Comparison of ENCODE assay signal across 20 cellular contexts in the genomic region with DNA sequence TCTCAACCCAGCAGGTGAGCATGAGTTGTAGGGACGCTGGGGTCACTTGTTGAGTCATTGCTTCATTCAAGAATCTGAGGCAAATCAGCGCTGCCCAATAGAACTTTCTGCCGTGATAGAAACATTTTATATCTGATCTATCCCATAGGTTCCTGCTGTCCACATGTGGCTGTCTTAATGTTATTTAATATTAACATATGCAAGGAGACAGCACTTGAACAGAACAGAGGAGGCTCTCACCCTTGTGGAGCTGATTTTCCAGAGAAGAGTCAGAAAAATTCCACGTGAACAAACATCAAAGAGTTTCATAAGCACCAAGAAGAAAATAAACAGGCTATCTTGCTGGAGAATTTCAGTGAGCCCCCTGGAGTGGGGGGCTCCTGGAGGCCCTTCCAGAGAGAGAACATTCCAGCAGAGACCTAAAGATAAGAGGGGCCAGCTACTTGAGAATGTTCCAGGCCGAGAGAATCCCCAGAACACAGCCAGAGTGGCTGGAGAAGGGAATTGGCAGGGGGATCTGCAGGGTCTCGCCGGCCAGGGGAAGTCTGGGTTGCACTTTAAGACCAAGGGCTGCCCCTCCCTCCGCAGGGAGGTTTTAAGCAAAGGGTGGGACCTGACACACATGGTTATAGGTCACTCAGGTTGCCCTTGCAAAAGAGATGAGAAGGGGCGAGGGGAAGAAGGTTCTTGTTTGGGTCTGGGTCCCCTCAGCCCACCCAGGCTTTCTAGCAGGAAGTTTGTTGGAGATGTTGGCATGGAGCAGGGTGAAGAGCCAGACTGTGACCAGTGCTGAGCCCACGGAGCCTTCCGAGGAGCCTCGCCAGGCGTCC.
DNase-seq lines count a peak whose midpoint lies in the region; ATAC-seq and TF ChIP-seq lines count a peak whose summit lies in the region.
"Had no signal": no experiment of that assay in that cellular context is flagged by ENCODE, and none has a peak within 500 bp of the region (broad histone marks: within the 10 kb centered on the region; RNA-seq: fewer than 3 reads in every experiment).

No MANE protein-coding gene starts in this region.

- no peaks in the 10 kb centered on the region for H3K27me3 Mint-ChIP-seq in stimulated activated memory B cell treated with anti-CD40 and anti-IgM and Interleukin-4, amounts not matched to agents 10 μg/mL and 1 μg/mL and 100 μg/mL, for 72 hours

- H3K4me3 ChIP-seq in astrocyte of the spinal cord (ENCODE audit: low read depth, low read length) (no peak overlapping the region), mesendoderm (ENCODE audit: low read length) (no peak overlapping the region), trophoblast cell (ENCODE audit: low read depth, low read length) (no peak overlapping the region)
- H3K4me3 ChIP-seq: GM23338 had no signal

- H4K91ac ChIP-seq in trophoblast cell (ENCODE audit: low read depth, low read length), result peak overlapping the region; percentile 99

- no peak overlapping the region for H2AFZ ChIP-seq in trophoblast cell (ENCODE audit: insufficient read depth, low read length, poor library complexity)
- H2AFZ ChIP-seq: GM23338 had no signal

- H3K36me3 Mint-ChIP-seq in stimulated activated memory B cell treated with anti-CD40 and anti-IgM and Interleukin-4, amounts not matched to agents 10 μg/mL and 1 μg/mL and 100 μg/mL, for 72 hours, result no peaks in the 10 kb centered on the region
- H3K36me3 Mint-ChIP-seq: CD14-positive monocyte had no signal

- H2BK5ac ChIP-seq in mesendoderm (ENCODE audit: low read length) (no peak overlapping the region), trophoblast cell (ENCODE audit: low read depth, low read length, poor library complexity) (peak overlapping the region; percentile 80)

- H3K9me3 Mint-ChIP-seq in stimulated activated memory B cell treated with anti-CD40 and anti-IgM and Interleukin-4, amounts not matched to agents 10 μg/mL and 1 μg/mL and 100 μg/mL, for 72 hours, result no peaks in the 10 kb centered on the region

- H3K4ac ChIP-seq in mesendoderm (ENCODE audit: low read depth, low read length), result no peak overlapping the region
- no peak overlapping the region for H3K4ac ChIP-seq in trophoblast cell (ENCODE audit: low read depth, low read length)

- H3K79me2 ChIP-seq in mesendoderm (ENCODE audit: control insufficient read depth, insufficient read depth, low read length), result no peaks in the 10 kb centered on the region
- H3K79me2 ChIP-seq in trophoblast cell (ENCODE audit: control insufficient read depth, insufficient read depth, low read length, poor library complexity), result peaks cover 10% of the 10 kb centered on the region

- no peaks in the 10 kb centered on the region for H3K4me1 Mint-ChIP-seq in stimulated activated memory B cell treated with anti-CD40 and anti-IgM and Interleukin-4, amounts not matched to agents 10 μg/mL and 1 μg/mL and 100 μg/mL, for 72 hours

- no peak overlapping the region for H3K27ac Mint-ChIP-seq in stimulated activated memory B cell treated with anti-CD40 and anti-IgM and Interleukin-4, amounts not matched to agents 10 μg/mL and 1 μg/mL and 100 μg/mL, for 72 hours
- H3K27ac Mint-ChIP-seq: CD14-positive monocyte, GM23338 had no signal

- no peak overlapping the region for H3K4me2 ChIP-seq in mesendoderm (ENCODE audit: low read length)
- no peak overlapping the region for H3K4me2 ChIP-seq in trophoblast cell (ENCODE audit: low read length)
- H3K4me2 ChIP-seq: GM23338 had no signal

- H4K5ac ChIP-seq in mesendoderm (ENCODE audit: low read length), result no peak overlapping the region

- in situ Hi-C loops in astrocyte of the spinal cord (cut with HindIII; ENCODE audit: low sequenced_read_pairs), result no loop called here

- H3K79me1 ChIP-seq in mesendoderm (ENCODE audit: low read length) (no peaks in the 10 kb centered on the region), trophoblast cell (ENCODE audit: low read length) (peaks cover 30% of the 10 kb centered on the region)

- H3K23ac ChIP-seq in mesendoderm (ENCODE audit: low read length) (no peak overlapping the region), trophoblast cell (ENCODE audit: low read length) (no peak overlapping the region)

- H3K56ac ChIP-seq in mesendoderm (ENCODE audit: low read length), result no peak overlapping the region

- H3K4me3 Mint-ChIP-seq in stimulated activated memory B cell treated with anti-CD40 and anti-IgM and Interleukin-4, amounts not matched to agents 10 μg/mL and 1 μg/mL and 100 μg/mL, for 72 hours, result no peak overlapping the region
- H3K4me3 Mint-ChIP-seq: GM23338 had no signal

- no peak overlapping the region for H4K8ac ChIP-seq in mesendoderm (ENCODE audit: low read depth, low read length)
- H4K8ac ChIP-seq in trophoblast cell (ENCODE audit: low read depth, low read length), result peak overlapping the region; percentile 83

- H3K27ac ChIP-seq in mesendoderm (ENCODE audit: low read depth, low read length) (no peak overlapping the region), trophoblast cell (ENCODE audit: low read depth, low read length) (peak overlapping the region; percentile 35)

- DNase-seq in activated CD8-positive, alpha-beta memory T cell treated with anti-CD3 and anti-CD28 coated beads for 24 hours, result peak; percentile 44
- no peak for DNase-seq in activated CD8-positive, alpha-beta memory T cell treated with anti-CD3 and anti-CD28 coated beads, Interleukin-2, amount 50 U/mL, for 4 hours
- DNase-seq in astrocyte of the spinal cord (ENCODE audit: low read depth, low spot score) (peak; percentile 56), mesendoderm (peak; percentile 35), trophoblast cell (no peak), glomerular visceral epithelial cell (ENCODE audit: extremely low spot score) (no peak)
- DNase-seq: 8988T; DMS79; KBM-7; NCI-H1105 treated with DMSO at 0.1 percent for 48 hours; NCI-H1694; NCI-H2081 treated with DMSO at 0.1 percent for 48 hours; NCI-H510A; NCI-H748 treated with DMSO at 0.1 percent for 48 hours; NK-92 treated with Interleukin-12 subunit alpha and Interleukin-12 subunit beta, amount 100 ng/mL, for 24 hours; SHP77 had no signal

- H3K9me3 ChIP-seq in trophoblast cell (ENCODE audit: insufficient read depth, low read depth, low read length), result peaks cover 15% of the 10 kb centered on the region

- peak overlapping the region; percentile 96 for H3K14ac ChIP-seq in trophoblast cell (ENCODE audit: low read length)

- H3K18ac ChIP-seq in mesendoderm (ENCODE audit: low read length), result no peak overlapping the region
- H3K18ac ChIP-seq in trophoblast cell (ENCODE audit: low read length), result peak overlapping the region; percentile 73

- no CpG with 5 or more reads among the region's 13 CpGs for WGBS in mesendoderm (ENCODE audit: extremely low coverage, insufficient coverage, low lambda C conversion rate)
- whole genome bisulfite sequencing in trophoblast cell (ENCODE audit: extremely low coverage, insufficient coverage, insufficient read length), result no CpG with 5 or more reads among the region's 13 CpGs

- H3K9ac ChIP-seq in mesendoderm (ENCODE audit: low read length) (no peak overlapping the region), trophoblast cell (ENCODE audit: low read length) (no peak overlapping the region)

- H2BK120ac ChIP-seq in mesendoderm (ENCODE audit: low read depth, low read length) (no peak overlapping the region), trophoblast cell (ENCODE audit: insufficient read depth, low read length, poor library complexity) (peak overlapping the region; percentile 95)

- H2AK5ac ChIP-seq in mesendoderm (ENCODE audit: low read length), result no peak overlapping the region
- peak overlapping the region; percentile 0 for H2AK5ac ChIP-seq in trophoblast cell (ENCODE audit: low read length)

- TF ChIP-seq CTCF in astrocyte of the spinal cord (IDR thresholded peaks at IDR 0.05; ENCODE audit: low read depth, low read length), result no peak

- no peak overlapping the region for H2BK15ac ChIP-seq in mesendoderm (replicated peaks; ENCODE audit: low read depth)

- H3K4me1 ChIP-seq in mesendoderm (ENCODE audit: control insufficient read depth, low read depth, low read length) (no peaks in the 10 kb centered on the region), trophoblast cell (ENCODE audit: control insufficient read depth in 1 of 2, insufficient read depth in 2 of 2, low read length in 2 of 2) (peaks cover 29 to 34% of the 10 kb centered on the region in 2 experiments)

- H3K36me3 ChIP-seq in mesendoderm (ENCODE audit: control insufficient read depth, insufficient read depth, low read length) (no peaks in the 10 kb centered on the region), trophoblast cell (ENCODE audit: control insufficient read depth in 1 of 2, insufficient read depth in 2 of 2, low read length in 2 of 2) (no peaks in the 10 kb centered on the region)

- no peak for ATAC-seq in stimulated activated memory B cell treated with anti-CD40 and anti-IgM and Interleukin-4, amounts not matched to agents 10 μg/mL and 1 μg/mL and 100 μg/mL, for 72 hours
- ATAC-seq in HG03097 (IDR thresholded peaks at IDR 0.05; ENCODE audit: low FRiP score, unreplicated experiment), result no peak

- H3K27me3 ChIP-seq in mesendoderm (ENCODE audit: insufficient read depth, low read length, poor library complexity) (no peaks in the 10 kb centered on the region), trophoblast cell (ENCODE audit: insufficient read depth, low read length) (no peaks in the 10 kb centered on the region)

- peak overlapping the region; percentile 96 for H2BK12ac ChIP-seq in trophoblast cell (ENCODE audit: low read length)

- H4K12ac ChIP-seq in trophoblast cell (ENCODE audit: low read depth, low read length), result no peak overlapping the region

Comparison
In these comparisons a context has a peak if more than half of its experiments do, and no peak if none do; other contexts are left out.
1. DNase-seq: peak in activated CD8-positive, alpha-beta memory T cell treated with anti-CD3 and anti-CD28 coated beads for 24 hours (single experiment), astrocyte of the spinal cord (single experiment) and mesendoderm (single experiment); none in activated CD8-positive, alpha-beta memory T cell treated with anti-CD3 and anti-CD28 coated beads, Interleukin-2, amount 50 U/mL, for 4 hours (single experiment), trophoblast cell (0 of 2) and glomerular visceral epithelial cell (single experiment).